ENCODE assay signal across 8 cellular contexts in genomic region chr16:29815793-29816693, GRCh38. TPM values are rescaled to one million over a fixed set of nuclear protein-coding genes. Genes with fewer than 3 reads are reported as not detected.
A peak's percentile ranks its signal among the peaks of the same experiment; 100 is the strongest.
DNase-seq lines count a peak whose midpoint lies in the region; ATAC-seq and TF ChIP-seq lines count a peak whose summit lies in the region.

Gene PAGR1 (plus strand): TSS chr16:29816152. CDS start chr16:29816526, 374 bp downstream.

- H3K4me1 ChIP-seq in GM23338 (ENCODE audit: insufficient read depth) = peaks cover 45% of the 10 kb centered on the region

- H3F3A ChIP-seq in GM23338 (replicated peaks; ENCODE audit: low read depth) = peaks cover 31% of the 10 kb centered on the region; the same call in 1 of the 2 replicates

- peaks cover 53% of the 10 kb centered on the region for H3K4me1 Mint-ChIP-seq in GM23338
- peaks cover 46% of the 10 kb centered on the region for H3K4me1 Mint-ChIP-seq in activated T-helper 2 cell treated with anti-CD3 and anti-CD28 coated beads, Interferon-gamma antibody, Interleukin-2, Interleukin-4, amounts not matched to agents 10 μg/mL and 5 μg/mL and 100 μg/mL, durations not matched to agents 14 hours and 24 hours and 36 hours (ENCODE audit: low read depth)
- peaks cover 56 to 65% of the 10 kb centered on the region in 2 donors for H3K4me1 Mint-ChIP-seq in natural killer cell treated with Interleukin-12 subunit alpha and Interleukin-12 subunit beta and Interleukin-15 and Interleukin-18, amount 100 ng/mL, for 72 hours (ENCODE audit: low read depth in 2 of 2)
- peaks cover 70% of the 10 kb centered on the region for H3K4me1 Mint-ChIP-seq in stimulated activated naive CD8-positive, alpha-beta T cell treated with anti-CD3 and anti-CD28 coated beads, Interleukin-15, Interleukin-2, amounts not matched to agents 100 ng/mL and 50 ng/mL, for 24 hours (ENCODE audit: low read depth)

- DNase-seq in EL (peak; percentile 99), GM23338 (ENCODE audit: low spot score) (peak; percentile 99), RWPE1 (ENCODE audit: low spot score) (peak; percentile 95), fibroblast of peridontal ligament (ENCODE audit: extremely low read depth) (peak; percentile 99)
- DNase-seq in activated T-helper 2 cell treated with anti-CD3 and anti-CD28 coated beads, Interferon-gamma antibody, Interleukin-2, Interleukin-4, amounts not matched to agents 10 μg/mL and 5 μg/mL and 100 μg/mL, durations not matched to agents 14 hours and 24 hours and 36 hours (ENCODE audit: low spot score) = peak; percentile 99
- DNase-seq in natural killer cell treated with Interleukin-12 subunit alpha and Interleukin-12 subunit beta and Interleukin-15 and Interleukin-18, amount 100 ng/mL, for 72 hours (ENCODE audit: low spot score) = peak; percentile 98

- H3K4me2 ChIP-seq in GM23338 = peak within 1 kb of the TSS; percentile 98

- H3K36me3 ChIP-seq in GM23338 (ENCODE audit: insufficient read depth) = peaks cover 13% of the 10 kb centered on the region

- no peaks in the 10 kb centered on the region for H3K9me2 ChIP-seq in GM23338 (ENCODE audit: insufficient read depth)

- POLR2A ChIA-PET in RWPE1 (lab: Yijun Ruan, JAX; ENCODE audit: low non-redundant PET) = interaction anchor here (0.7 to 3.1 kb wide), 4 partner anchors 9 to 96 kb away, joined by 3 to 10 read pairs (median 4); partner anchors contain the start of gene MAZ

- no peaks in the 10 kb centered on the region for H3K27me3 ChIP-seq in GM23338 (ENCODE audit: insufficient read depth)

- H3K27me3 Mint-ChIP-seq in GM23338 (ENCODE audit: insufficient read depth, low read depth, poor library complexity) = peaks cover 29% of the 10 kb centered on the region
- peaks cover 1% of the 10 kb centered on the region for H3K27me3 Mint-ChIP-seq in activated T-helper 2 cell treated with anti-CD3 and anti-CD28 coated beads, Interferon-gamma antibody, Interleukin-2, Interleukin-4, amounts not matched to agents 10 μg/mL and 5 μg/mL and 100 μg/mL, durations not matched to agents 14 hours and 24 hours and 36 hours (ENCODE audit: low read depth)
- H3K27me3 Mint-ChIP-seq in natural killer cell treated with Interleukin-12 subunit alpha and Interleukin-12 subunit beta and Interleukin-15 and Interleukin-18, amount 100 ng/mL, for 72 hours = no peaks in the 10 kb centered on the region
- no peaks in the 10 kb centered on the region for H3K27me3 Mint-ChIP-seq in stimulated activated naive CD8-positive, alpha-beta T cell treated with anti-CD3 and anti-CD28 coated beads, Interleukin-15, Interleukin-2, amounts not matched to agents 100 ng/mL and 50 ng/mL, for 24 hours

- H3K4me3 Mint-ChIP-seq in GM23338 = peak within 1 kb of the TSS; percentile 96
- H3K4me3 Mint-ChIP-seq in activated T-helper 2 cell treated with anti-CD3 and anti-CD28 coated beads, Interferon-gamma antibody, Interleukin-2, Interleukin-4, amounts not matched to agents 10 μg/mL and 5 μg/mL and 100 μg/mL, durations not matched to agents 14 hours and 24 hours and 36 hours (ENCODE audit: low read depth) = peak within 1 kb of the TSS; percentile 89
- peak within 1 kb of the TSS; percentile 89 for H3K4me3 Mint-ChIP-seq in natural killer cell treated with Interleukin-12 subunit alpha and Interleukin-12 subunit beta and Interleukin-15 and Interleukin-18, amount 100 ng/mL, for 72 hours
- H3K4me3 Mint-ChIP-seq in stimulated activated naive CD8-positive, alpha-beta T cell treated with anti-CD3 and anti-CD28 coated beads, Interleukin-15, Interleukin-2, amounts not matched to agents 100 ng/mL and 50 ng/mL, for 24 hours = peak within 1 kb of the TSS; percentile 96

- H3K27ac ChIP-seq in GM23338 (ENCODE audit: low read depth) (peak within 1 kb of the TSS; percentile 78), RWPE1 (peak within 1 kb of the TSS; percentile 99)

- peak within 1 kb of the TSS; percentile 100 for H3K4me3 ChIP-seq in GM23338

- peaks cover 35% of the 10 kb centered on the region for H3K36me3 Mint-ChIP-seq in GM23338 (ENCODE audit: low read depth)
- H3K36me3 Mint-ChIP-seq in activated T-helper 2 cell treated with anti-CD3 and anti-CD28 coated beads, Interferon-gamma antibody, Interleukin-2, Interleukin-4, amounts not matched to agents 10 μg/mL and 5 μg/mL and 100 μg/mL, durations not matched to agents 14 hours and 24 hours and 36 hours (ENCODE audit: low read depth) = peaks cover 39% of the 10 kb centered on the region
- H3K36me3 Mint-ChIP-seq in natural killer cell treated with Interleukin-12 subunit alpha and Interleukin-12 subunit beta and Interleukin-15 and Interleukin-18, amount 100 ng/mL, for 72 hours = peaks cover 7% of the 10 kb centered on the region
- peaks cover 37% of the 10 kb centered on the region for H3K36me3 Mint-ChIP-seq in stimulated activated naive CD8-positive, alpha-beta T cell treated with anti-CD3 and anti-CD28 coated beads, Interleukin-15, Interleukin-2, amounts not matched to agents 100 ng/mL and 50 ng/mL, for 24 hours (ENCODE audit: low read depth)

- peaks cover 4% of the 10 kb centered on the region; the same call in 1 of the 3 replicates for H3K9me3 Mint-ChIP-seq in GM23338
- H3K9me3 Mint-ChIP-seq in activated T-helper 2 cell treated with anti-CD3 and anti-CD28 coated beads, Interferon-gamma antibody, Interleukin-2, Interleukin-4, amounts not matched to agents 10 μg/mL and 5 μg/mL and 100 μg/mL, durations not matched to agents 14 hours and 24 hours and 36 hours = no peaks in the 10 kb centered on the region
- no peaks in the 10 kb centered on the region for H3K9me3 Mint-ChIP-seq in natural killer cell treated with Interleukin-12 subunit alpha and Interleukin-12 subunit beta and Interleukin-15 and Interleukin-18, amount 100 ng/mL, for 72 hours
- H3K9me3 Mint-ChIP-seq in stimulated activated naive CD8-positive, alpha-beta T cell treated with anti-CD3 and anti-CD28 coated beads, Interleukin-15, Interleukin-2, amounts not matched to agents 100 ng/mL and 50 ng/mL, for 24 hours = no peaks in the 10 kb centered on the region

- H2AFZ ChIP-seq in GM23338 = peak within 1 kb of the TSS; percentile 97

- intact Hi-C loops in activated T-helper 2 cell treated with anti-CD3 and anti-CD28 coated beads, Interferon-gamma antibody, Interleukin-2, Interleukin-4, amounts not matched to agents 10 μg/mL and 5 μg/mL and 100 μg/mL, durations not matched to agents 14 hours and 24 hours and 36 hours (cut with micrococcal nuclease) = loop anchor here (1.0 kb wide), 3 partner anchors 8 to 47 kb away; partner anchors contain the start of genes CDIPT and KIF22

- peak within 1 kb of the TSS; percentile 98 for H3K27ac Mint-ChIP-seq in GM23338
- H3K27ac Mint-ChIP-seq in activated T-helper 2 cell treated with anti-CD3 and anti-CD28 coated beads, Interferon-gamma antibody, Interleukin-2, Interleukin-4, amounts not matched to agents 10 μg/mL and 5 μg/mL and 100 μg/mL, durations not matched to agents 14 hours and 24 hours and 36 hours = peak within 1 kb of the TSS; percentile 94
- peak within 1 kb of the TSS; percentile 84 to 90 for H3K27ac Mint-ChIP-seq in natural killer cell treated with Interleukin-12 subunit alpha and Interleukin-12 subunit beta and Interleukin-15 and Interleukin-18, amount 100 ng/mL, for 72 hours
- peak within 1 kb of the TSS; percentile 97 for H3K27ac Mint-ChIP-seq in stimulated activated naive CD8-positive, alpha-beta T cell treated with anti-CD3 and anti-CD28 coated beads, Interleukin-15, Interleukin-2, amounts not matched to agents 100 ng/mL and 50 ng/mL, for 24 hours

- peak; percentile 46 for ATAC-seq in GM23338
- ATAC-seq in natural killer cell treated with Interleukin-12 subunit alpha and Interleukin-12 subunit beta and Interleukin-15 and Interleukin-18, amount 100 ng/mL, for 72 hours = peak; percentile 88 to 90

- TF ChIP-seq CTCF in GM23338 (conservative IDR thresholded peaks at IDR 0.05; ENCODE audit: low read depth in 2 of 2) = peak; percentile 79 to 80
- TF ChIP-seq CTCF in LNCAP (IDR thresholded peaks at IDR 0.05) = peak; percentile 93
- peak; percentile 92 for TF ChIP-seq CTCF in RWPE1 (conservative IDR thresholded peaks at IDR 0.05; ENCODE audit: low read depth)

- CTCF ChIA-PET in RWPE1 (lab: Yijun Ruan, JAX) = interaction anchor here (0.6 to 2.0 kb wide), 11 partner anchors 8 to 544 kb away, joined by 3 to 15 read pairs (median 4); partner anchors contain the start of gene KIF22

- 0 out of 2 replicates have a peak, but pooled peaks cover 2% of the 10 kb centered on the region for H4K20me1 ChIP-seq in GM23338 (replicated peaks; ENCODE audit: insufficient read depth)

- H3K79me2 ChIP-seq in GM23338 (replicated peaks; ENCODE audit: insufficient read depth) = peaks cover 23% of the 10 kb centered on the region

TF ChIP-seq in GM23338, 12 proteins besides CTCF, POLR2A, EP300 and RAD21 (continues in another document):
- TF ChIP-seq EZH2 (IDR thresholded peaks at IDR 0.05; ENCODE audit: low read depth, unreplicated experiment) (no peak), ETS1 (IDR thresholded peaks at IDR 0.05) (peak; percentile 79), POLR2AphosphoS5 (IDR thresholded peaks at IDR 0.05; ENCODE audit: low read depth) (peak; percentile 88), JUNB (IDR thresholded peaks at IDR 0.05; ENCODE audit: unreplicated experiment) (no peak), ZNF331 (CRISPR knock-in tag; IDR thresholded peaks at IDR 0.05; ENCODE audit: low read depth) (no peak), STAT1 (IDR thresholded peaks at IDR 0.05; ENCODE audit: unreplicated experiment) (no peak)

RNA-seq across cellular contexts. Expression of gene PAGR1, which starts in this region (rescaled TPM):
- total RNA-seq in GM23338 (2014; rRNA removed; shearing (Covaris generic)) = 59.7 and 67.6 TPM in 2 replicates
- polyA plus RNA-seq in GM23338 (2016; fragmentation: Nextera tagmentation; extraction: Ambion mirVana) = 76.7 and 78.7 TPM in 2 replicates
- total RNA-seq in activated T-helper 2 cell treated with anti-CD3 and anti-CD28 coated beads, Interferon-gamma antibody, Interleukin-2, Interleukin-4, amounts not matched to agents 10 μg/mL and 5 μg/mL and 100 μg/mL, durations not matched to agents 14 hours and 24 hours and 36 hours = 27.6 and 29.5 TPM in 2 replicates
- total RNA-seq in natural killer cell treated with Interleukin-12 subunit alpha and Interleukin-12 subunit beta and Interleukin-15 and Interleukin-18, amount 100 ng/mL, for 72 hours = 10 to 100 TPM; 20.5 to 36.1 TPM

Comparison
In these comparisons a context has a peak if more than half of its experiments do, and no peak if none do; other contexts are left out.
1. Peak in every context shown above with its lines: DNase-seq, ATAC-seq, H3K4me3 ChIP-seq and H3K27ac ChIP-seq.